ENCODE assay signal across 31 cellular contexts in genomic region chr7:92913849-92914248, GRCh38.
"Had no signal": no experiment of that assay in that cellular context is flagged by ENCODE, and none has a peak within 500 bp of the region (broad histone marks: within the 10 kb centered on the region; RNA-seq: fewer than 3 reads in every experiment).

No MANE protein-coding gene starts in this region.

- H3K27me3 Mint-ChIP-seq: naive thymus-derived CD8-positive, alpha-beta T cell; progenitor cell of endocrine pancreas; stimulated activated memory B cell treated with anti-CD40 and anti-IgM and Interleukin-4, amounts not matched to agents 10 μg/mL and 1 μg/mL and 100 μg/mL, for 72 hours; stimulated activated naive CD8-positive, alpha-beta T cell treated with anti-CD3 and anti-CD28 coated beads, Interleukin-15, amount 100 ng/mL, for 72 hours; type B pancreatic cell had no signal

- H3K79me2 ChIP-seq: parathyroid adenoma had no signal

- H3K4me1 ChIP-seq: parathyroid adenoma, psoas muscle, spleen, transverse colon, upper lobe of right lung, uterus had no signal

- H3K4me3 ChIP-seq: neural progenitor cell, ovary, psoas muscle, skin epidermis, smooth muscle cell, spleen, suprapubic skin, testis, tibial artery, transverse colon, upper lobe of right lung, uterus had no signal

- H3K36me3 Mint-ChIP-seq: naive thymus-derived CD8-positive, alpha-beta T cell; stimulated activated memory B cell treated with anti-CD40 and anti-IgM and Interleukin-4, amounts not matched to agents 10 μg/mL and 1 μg/mL and 100 μg/mL, for 72 hours; type B pancreatic cell had no signal

- ATAC-seq: naive thymus-derived CD8-positive, alpha-beta T cell; psoas muscle; right cardiac atrium; sciatic nerve; stimulated activated memory B cell treated with anti-CD40 and anti-IgM and Interleukin-4, amounts not matched to agents 10 μg/mL and 1 μg/mL and 100 μg/mL, for 72 hours; stimulated activated naive CD8-positive, alpha-beta T cell treated with anti-CD3 and anti-CD28 coated beads, Interleukin-15, amount 100 ng/mL, for 72 hours; stimulated activated naive CD8-positive, alpha-beta T cell treated with anti-CD3 and anti-CD28 coated beads, Interleukin-15, Interleukin-2, amounts not matched to agents 100 U/mL and 50 U/mL, for 24 hours; upper lobe of right lung had no signal

- H3K27me3 ChIP-seq: neural progenitor cell, ovary, spleen, suprapubic skin, testis, tibial artery, transverse colon, upper lobe of right lung, uterus had no signal

- H3K9me3 ChIP-seq: ovary, psoas muscle, spleen, suprapubic skin, testis, tibial artery, transverse colon, upper lobe of right lung, uterus had no signal

- H3K4me3 Mint-ChIP-seq: naive thymus-derived CD8-positive, alpha-beta T cell; nephron; neural progenitor cell; stimulated activated memory B cell treated with anti-CD40 and anti-IgM and Interleukin-4, amounts not matched to agents 10 μg/mL and 1 μg/mL and 100 μg/mL, for 72 hours; stimulated activated naive CD8-positive, alpha-beta T cell treated with anti-CD3 and anti-CD28 coated beads, Interleukin-15, amount 100 ng/mL, for 72 hours; type B pancreatic cell had no signal

- H3K36me3 ChIP-seq: neural progenitor cell, ovary, spleen, suprapubic skin, tibial artery, transverse colon, upper lobe of right lung, uterus had no signal

- H3K4me1 Mint-ChIP-seq: naive thymus-derived CD8-positive, alpha-beta T cell; nephron; stimulated activated memory B cell treated with anti-CD40 and anti-IgM and Interleukin-4, amounts not matched to agents 10 μg/mL and 1 μg/mL and 100 μg/mL, for 72 hours; stimulated activated naive CD8-positive, alpha-beta T cell treated with anti-CD3 and anti-CD28 coated beads, Interleukin-15, amount 100 ng/mL, for 72 hours had no signal

- H3K27ac Mint-ChIP-seq: naive thymus-derived CD8-positive, alpha-beta T cell; nephron; neural progenitor cell; progenitor cell of endocrine pancreas; stimulated activated memory B cell treated with anti-CD40 and anti-IgM and Interleukin-4, amounts not matched to agents 10 μg/mL and 1 μg/mL and 100 μg/mL, for 72 hours; stimulated activated naive CD8-positive, alpha-beta T cell treated with anti-CD3 and anti-CD28 coated beads, Interleukin-15, amount 100 ng/mL, for 72 hours; type B pancreatic cell had no signal

- H3K27ac ChIP-seq: neural progenitor cell, ovary, parathyroid adenoma, psoas muscle, skin epidermis, spleen, suprapubic skin, testis, tibial artery, transverse colon, upper lobe of right lung, uterus had no signal

- H3K9ac ChIP-seq: neural progenitor cell, parathyroid adenoma had no signal

- H3K4me2 ChIP-seq: neural progenitor cell, smooth muscle cell had no signal

- H2AFZ ChIP-seq: neural progenitor cell, parathyroid adenoma had no signal

- DNase-seq: naive thymus-derived CD8-positive, alpha-beta T cell; occipital lobe; ovary; posterior cingulate gyrus; psoas muscle; right cardiac atrium; spleen; stimulated activated CD4-positive, alpha-beta T cell treated with anti-CD3 and anti-CD28 coated beads, Interleukin-12 subunit alpha, Interleukin-12 subunit beta, amount 100 ng/mL, for 4 hours; stimulated activated CD4-positive, alpha-beta T cell treated with anti-CD3 and anti-CD28 coated beads, Interleukin-1b, Interleukin-23, amount 100 ng/mL, for 48 hours; stimulated activated CD4-positive, alpha-beta T cell treated with anti-CD3 and anti-CD28 coated beads, Interleukin-4, amount 100 ng/mL, for 1 hour; stimulated activated CD4-positive, alpha-beta T cell treated with anti-CD3 and anti-CD28 coated beads, Interleukin-4, amount 100 ng/mL, for 4 hours; stimulated activated CD8-positive, alpha-beta memory T cell treated with anti-CD3 and anti-CD28 coated beads, Interleukin-4, amount 100 ng/mL, for 48 hours; stimulated activated naive CD4-positive, alpha-beta T cell; stimulated activated naive CD8-positive, alpha-beta T cell treated with anti-CD3 and anti-CD28 coated beads, Interleukin-15, amount 100 ng/mL, for 72 hours; stimulated activated naive CD8-positive, alpha-beta T cell treated with anti-CD3 and anti-CD28 coated beads, Interleukin-15, Interleukin-2, amounts not matched to agents 100 U/mL and 50 U/mL, for 24 hours; substantia nigra; testis; tibial artery; transverse colon; upper lobe of right lung; uterus had no signal

- H3K9me3 Mint-ChIP-seq: naive thymus-derived CD8-positive, alpha-beta T cell; nephron; stimulated activated memory B cell treated with anti-CD40 and anti-IgM and Interleukin-4, amounts not matched to agents 10 μg/mL and 1 μg/mL and 100 μg/mL, for 72 hours; stimulated activated naive CD8-positive, alpha-beta T cell treated with anti-CD3 and anti-CD28 coated beads, Interleukin-15, amount 100 ng/mL, for 72 hours; type B pancreatic cell had no signal
